3 cellular contexts compared by ENCODE assay signal in the genomic region with DNA sequence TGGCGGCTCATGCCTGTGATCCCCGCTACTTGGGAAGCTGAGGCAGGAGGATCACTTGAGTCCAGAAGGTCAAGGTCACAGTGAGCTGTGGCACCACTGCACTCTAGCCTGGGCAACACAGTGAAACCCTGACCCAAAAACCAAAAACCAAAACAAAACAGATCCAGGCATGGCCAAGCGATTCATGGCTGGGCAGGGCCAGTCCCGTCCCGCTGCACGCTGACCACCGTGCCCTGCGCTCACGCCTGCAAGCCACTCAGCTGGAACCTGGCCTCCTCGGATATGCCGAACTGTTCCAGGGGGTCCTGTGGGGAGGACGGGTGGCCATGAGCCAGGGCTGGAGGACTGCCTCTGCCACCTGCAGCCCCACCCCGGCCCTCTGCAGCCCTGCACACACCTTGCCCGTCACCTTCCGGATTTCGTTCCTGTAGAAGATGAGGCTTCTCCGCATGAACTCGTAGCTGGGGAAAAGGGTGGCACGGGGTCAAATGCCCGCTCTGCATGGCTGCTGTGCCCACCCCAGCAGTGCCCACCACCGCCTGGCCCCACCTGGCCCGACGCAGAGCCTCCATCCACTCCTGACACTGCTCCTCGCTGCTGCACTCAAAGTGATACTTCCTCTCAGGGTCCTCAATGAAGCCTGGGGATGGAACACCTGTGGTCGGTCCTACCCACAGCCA.
TF ChIP-seq lines count a peak whose summit lies in the region.

No MANE protein-coding gene starts in this region.

TF ChIP-seq in SK-N-SH, 30 proteins besides CTCF, POLR2A, EP300 and RAD21 (continues in another document):
- TF ChIP-seq IRF3 (IDR thresholded peaks at IDR 0.05; ENCODE audit: low read depth, low read length) (no peak), RXRA (IDR thresholded peaks at IDR 0.05; ENCODE audit: borderline replicate concordance, low read depth) (no peak), GABPA (IDR thresholded peaks at IDR 0.05; ENCODE audit: low read depth) (no peak), CHD2 (IDR thresholded peaks at IDR 0.05; ENCODE audit: low read length, partially characterized antibody) (no peak), ELF1 (IDR thresholded peaks at IDR 0.05) (no peak), POLR2AphosphoS5 (IDR thresholded peaks at IDR 0.05; ENCODE audit: low read depth, low read length) (no peak), MEF2A (IDR thresholded peaks at IDR 0.05; ENCODE audit: borderline replicate concordance, low read depth) (no peak), NFIC (IDR thresholded peaks at IDR 0.05; ENCODE audit: borderline replicate concordance) (no peak), RFX5 (IDR thresholded peaks at IDR 0.05; ENCODE audit: low read length) (no peak), FOXM1 (IDR thresholded peaks at IDR 0.05; ENCODE audit: low read depth) (no peak), NRF1 (IDR thresholded peaks at IDR 0.05; ENCODE audit: low read depth, low read length) (no peak), JUND (IDR thresholded peaks at IDR 0.05) (no peak), USF2 (IDR thresholded peaks at IDR 0.05; ENCODE audit: borderline replicate concordance, low read depth, low read length) (no peak)
- TF ChIP-seq, protein P1, sequence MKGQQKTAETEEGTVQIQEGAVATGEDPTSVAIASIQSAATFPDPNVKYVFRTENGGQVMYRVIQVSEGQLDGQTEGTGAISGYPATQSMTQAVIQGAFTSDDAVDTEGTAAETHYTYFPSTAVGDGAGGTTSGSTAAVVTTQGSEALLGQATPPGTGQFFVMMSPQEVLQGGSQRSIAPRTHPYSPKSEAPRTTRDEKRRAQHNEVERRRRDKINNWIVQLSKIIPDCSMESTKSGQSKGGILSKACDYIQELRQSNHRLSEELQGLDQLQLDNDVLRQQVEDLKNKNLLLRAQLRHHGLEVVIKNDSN (IDR thresholded peaks at IDR 0.05; ENCODE audit: borderline replicate concordance, low read depth): no peak
- TF ChIP-seq, protein P2, sequence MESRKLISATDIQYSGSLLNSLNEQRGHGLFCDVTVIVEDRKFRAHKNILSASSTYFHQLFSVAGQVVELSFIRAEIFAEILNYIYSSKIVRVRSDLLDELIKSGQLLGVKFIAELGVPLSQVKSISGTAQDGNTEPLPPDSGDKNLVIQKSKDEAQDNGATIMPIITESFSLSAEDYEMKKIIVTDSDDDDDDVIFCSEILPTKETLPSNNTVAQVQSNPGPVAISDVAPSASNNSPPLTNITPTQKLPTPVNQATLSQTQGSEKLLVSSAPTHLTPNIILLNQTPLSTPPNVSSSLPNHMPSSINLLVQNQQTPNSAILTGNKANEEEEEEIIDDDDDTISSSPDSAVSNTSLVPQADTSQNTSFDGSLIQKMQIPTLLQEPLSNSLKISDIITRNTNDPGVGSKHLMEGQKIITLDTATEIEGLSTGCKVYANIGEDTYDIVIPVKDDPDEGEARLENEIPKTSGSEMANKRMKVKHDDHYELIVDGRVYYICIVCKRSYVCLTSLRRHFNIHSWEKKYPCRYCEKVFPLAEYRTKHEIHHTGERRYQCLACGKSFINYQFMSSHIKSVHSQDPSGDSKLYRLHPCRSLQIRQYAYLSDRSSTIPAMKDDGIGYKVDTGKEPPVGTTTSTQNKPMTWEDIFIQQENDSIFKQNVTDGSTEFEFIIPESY (IDR thresholded peaks at IDR 0.05; ENCODE audit: borderline replicate concordance, low read depth): no peak
- TF ChIP-seq, protein P3, sequence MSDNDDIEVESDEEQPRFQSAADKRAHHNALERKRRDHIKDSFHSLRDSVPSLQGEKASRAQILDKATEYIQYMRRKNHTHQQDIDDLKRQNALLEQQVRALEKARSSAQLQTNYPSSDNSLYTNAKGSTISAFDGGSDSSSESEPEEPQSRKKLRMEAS (IDR thresholded peaks at IDR 0.05; ENCODE audit: low read depth): no peak

TF ChIP-seq in SK-N-SH treated with all-trans-retinoic acid at 6 μM for 48 hours, 23 proteins besides CTCF, POLR2A, EP300 and RAD21 (continues in another document):
- TF ChIP-seq TOX (CRISPR knock-in tag; IDR thresholded peaks at IDR 0.05; ENCODE audit: borderline replicate concordance): no peak
- TF ChIP-seq PATZ1 (CRISPR knock-in tag; IDR thresholded peaks at IDR 0.05; ENCODE audit: borderline replicate concordance): no peak
- no peak for TF ChIP-seq SNAI2 (CRISPR knock-in tag; IDR thresholded peaks at IDR 0.05)
- TF ChIP-seq OSR1 (CRISPR knock-in tag; IDR thresholded peaks at IDR 0.05): no peak
- no peak for TF ChIP-seq TSHZ2 (CRISPR knock-in tag; IDR thresholded peaks at IDR 0.05)
- TF ChIP-seq ZFP30 (CRISPR knock-in tag; IDR thresholded peaks at IDR 0.05): no peak
- no peak for TF ChIP-seq ARNTL (CRISPR knock-in tag; IDR thresholded peaks at IDR 0.05; ENCODE audit: borderline replicate concordance, low read depth)
- TF ChIP-seq, protein P4, sequence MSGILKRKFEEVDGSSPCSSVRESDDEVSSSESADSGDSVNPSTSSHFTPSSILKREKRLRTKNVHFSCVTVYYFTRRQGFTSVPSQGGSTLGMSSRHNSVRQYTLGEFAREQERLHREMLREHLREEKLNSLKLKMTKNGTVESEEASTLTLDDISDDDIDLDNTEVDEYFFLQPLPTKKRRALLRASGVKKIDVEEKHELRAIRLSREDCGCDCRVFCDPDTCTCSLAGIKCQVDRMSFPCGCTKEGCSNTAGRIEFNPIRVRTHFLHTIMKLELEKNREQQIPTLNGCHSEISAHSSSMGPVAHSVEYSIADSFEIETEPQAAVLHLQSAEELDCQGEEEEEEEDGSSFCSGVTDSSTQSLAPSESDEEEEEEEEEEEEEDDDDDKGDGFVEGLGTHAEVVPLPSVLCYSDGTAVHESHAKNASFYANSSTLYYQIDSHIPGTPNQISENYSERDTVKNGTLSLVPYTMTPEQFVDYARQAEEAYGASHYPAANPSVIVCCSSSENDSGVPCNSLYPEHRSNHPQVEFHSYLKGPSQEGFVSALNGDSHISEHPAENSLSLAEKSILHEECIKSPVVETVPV (CRISPR knock-in tag; IDR thresholded peaks at IDR 0.05): no peak
- no peak for TF ChIP-seq PPARA (CRISPR knock-in tag; IDR thresholded peaks at IDR 0.05; ENCODE audit: borderline replicate concordance)
- TF ChIP-seq ZFP3 (CRISPR knock-in tag; IDR thresholded peaks at IDR 0.05): no peak
- TF ChIP-seq GLIS3 (CRISPR knock-in tag; IDR thresholded peaks at IDR 0.05): no peak
- TF ChIP-seq ZNF70 (CRISPR knock-in tag; IDR thresholded peaks at IDR 0.05): no peak

TF ChIP-seq in K562, 482 proteins besides CTCF, POLR2A, EP300 and RAD21:
- TF ChIP-seq SAP30 (IDR thresholded peaks at IDR 0.05; ENCODE audit: borderline replicate concordance, insufficient read depth, low read depth, low read length, poor library complexity, severe bottlenecking) (no peak), ZBTB43 (CRISPR knock-in tag; IDR thresholded peaks at IDR 0.05) (no peak), NR2C2 (CRISPR knock-in tag; IDR thresholded peaks at IDR 0.05) (no peak), NR2C2 (tag; IDR thresholded peaks at IDR 0.05) (no peak), KLF16 (IDR thresholded peaks at IDR 0.05) (no peak), RBM22 (IDR thresholded peaks at IDR 0.05; ENCODE audit: low read depth, low read length, poor library complexity, severe bottlenecking) (peak; percentile 63), KDM5B (IDR thresholded peaks at IDR 0.05; ENCODE audit: insufficient replicate concordance, low read depth, low read length) (no peak), ZNF212 (CRISPR knock-in tag; IDR thresholded peaks at IDR 0.05) (no peak), ZNF407 (IDR thresholded peaks at IDR 0.05; ENCODE audit: low read depth) (no peak), NR2C1 (IDR thresholded peaks at IDR 0.05) (no peak), NR2C1 (tag; IDR thresholded peaks at IDR 0.05) (no peak), CLOCK (CRISPR knock-in tag; IDR thresholded peaks at IDR 0.05; ENCODE audit: borderline replicate concordance) (no peak), MTA3 (IDR thresholded peaks at IDR 0.05; ENCODE audit: borderline replicate concordance) (no peak), ZNF586 (CRISPR knock-in tag; conservative IDR thresholded peaks at IDR 0.05) (no peak), POLR2G (IDR thresholded peaks at IDR 0.05; ENCODE audit: low read depth, low read length) (peak; percentile 77), FOXJ3 (CRISPR knock-in tag; IDR thresholded peaks at IDR 0.05) (no peak), SUPT5H (IDR thresholded peaks at IDR 0.05) (no peak)
